Comparison of ENCODE assay signal across 8 cellular contexts in the genomic region with DNA sequence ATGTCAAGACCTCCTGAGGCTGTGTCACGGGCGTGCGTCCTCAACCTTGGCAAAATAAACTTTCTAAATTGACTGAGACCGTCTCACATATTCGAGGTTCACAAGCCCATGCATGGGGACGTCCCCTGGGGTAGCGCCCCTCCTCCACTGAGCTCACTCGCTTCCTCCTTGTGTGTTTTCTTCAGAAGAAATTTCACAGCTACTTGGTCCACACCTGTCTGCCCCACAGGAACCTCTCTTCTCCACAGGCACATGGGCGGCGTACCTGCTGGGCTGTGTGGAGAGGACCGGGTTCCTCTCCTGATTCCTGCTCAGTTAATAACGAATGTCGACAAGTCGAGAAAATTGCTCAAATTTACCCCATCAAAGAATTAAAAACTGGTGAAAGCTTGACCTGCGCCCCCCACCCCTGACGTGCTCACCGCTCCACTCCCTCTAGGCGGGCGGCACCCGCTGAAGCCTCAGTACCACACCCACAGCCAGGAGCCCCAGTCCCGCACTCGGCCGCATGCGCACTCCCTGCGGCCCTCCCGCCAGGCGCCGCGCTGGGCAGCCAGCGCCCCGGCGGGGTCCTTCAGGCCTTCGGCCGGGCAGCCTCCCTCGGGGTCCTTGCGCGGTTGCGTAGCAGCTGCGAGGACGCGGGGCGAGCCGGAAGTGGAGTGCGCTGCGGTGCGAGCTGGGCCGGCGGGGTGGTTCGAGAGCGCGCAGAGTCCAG. TPM values are rescaled to one million over a fixed set of nuclear protein-coding genes. Genes with fewer than 3 reads are reported as not detected.
DNase-seq lines count a peak whose midpoint lies in the region; ATAC-seq and TF ChIP-seq lines count a peak whose summit lies in the region.
"Not testable (repeated sequence)": the region's sequence is repeated elsewhere in the genome, so short reads cannot be mapped to it uniquely, and the experiment has no call there.

A gene (plus strand): TSS at position 651 of the 715 bp plus-strand sequence. CDS start 1,341 bp downstream, outside the sequence.

- H3K27ac Mint-ChIP-seq in activated T-helper 1 cell treated with anti-CD3 and anti-CD28 coated beads, Interleukin-12 subunit alpha, Interleukin-12 subunit beta, Interleukin-2, Interleukin-4 antibody, amounts not matched to agents 30 ng/mL and 10 ng/mL and 1 ng/mL, durations not matched to agents 14 hours and 24 hours and 36 hours = peak within 1 kb of the TSS; percentile 86

- H3K27me3 Mint-ChIP-seq in activated T-helper 1 cell treated with anti-CD3 and anti-CD28 coated beads, Interleukin-12 subunit alpha, Interleukin-12 subunit beta, Interleukin-2, Interleukin-4 antibody, amounts not matched to agents 30 ng/mL and 10 ng/mL and 1 ng/mL, durations not matched to agents 14 hours and 24 hours and 36 hours (ENCODE audit: insufficient read depth) = not testable (repeated sequence)

- TF ChIP-seq CTCF in AG04449 (IDR thresholded peaks at IDR 0.05; ENCODE audit: insufficient read depth, low read length, missing control alignments) = not testable (repeated sequence)
- TF ChIP-seq CTCF in Peyer's patch (IDR thresholded peaks at IDR 0.05) = peak in 2 of 6 experiments; percentile 9 to 17

- H3K4me1 ChIP-seq in Peyer's patch = not testable (repeated sequence)

- not testable (repeated sequence) for H3K9me3 Mint-ChIP-seq in activated T-helper 1 cell treated with anti-CD3 and anti-CD28 coated beads, Interleukin-12 subunit alpha, Interleukin-12 subunit beta, Interleukin-2, Interleukin-4 antibody, amounts not matched to agents 30 ng/mL and 10 ng/mL and 1 ng/mL, durations not matched to agents 14 hours and 24 hours and 36 hours

- not testable (repeated sequence) for H3K36me3 Mint-ChIP-seq in activated T-helper 1 cell treated with anti-CD3 and anti-CD28 coated beads, Interleukin-12 subunit alpha, Interleukin-12 subunit beta, Interleukin-2, Interleukin-4 antibody, amounts not matched to agents 30 ng/mL and 10 ng/mL and 1 ng/mL, durations not matched to agents 14 hours and 24 hours and 36 hours (ENCODE audit: low read depth)

- H3K9me3 ChIP-seq in Peyer's patch = not testable (repeated sequence)

- not testable (repeated sequence) for H3K4me1 Mint-ChIP-seq in activated T-helper 1 cell treated with anti-CD3 and anti-CD28 coated beads, Interleukin-12 subunit alpha, Interleukin-12 subunit beta, Interleukin-2, Interleukin-4 antibody, amounts not matched to agents 30 ng/mL and 10 ng/mL and 1 ng/mL, durations not matched to agents 14 hours and 24 hours and 36 hours (ENCODE audit: low read depth)

- not testable (repeated sequence) for H3K27me3 ChIP-seq in Peyer's patch

- POLR2A ChIA-PET in AG04449 (lab: Yijun Ruan, JAX) = not testable (repeated sequence)

- H3K27ac ChIP-seq in Peyer's patch = peak within 1 kb of the TSS; percentile 25 to 70 (median 40)

- H3K36me3 ChIP-seq in Peyer's patch = not testable (repeated sequence)

- not testable (repeated sequence) for TF ChIP-seq POLR2A in Peyer's patch (IDR thresholded peaks at IDR 0.05)

- CTCF ChIA-PET in AG04449 (lab: Yijun Ruan, JAX) = not testable (repeated sequence)

- intact Hi-C loops in activated T-helper 1 cell treated with anti-CD3 and anti-CD28 coated beads, Interleukin-12 subunit alpha, Interleukin-12 subunit beta, Interleukin-2, Interleukin-4 antibody, amounts not matched to agents 30 ng/mL and 10 ng/mL and 1 ng/mL, durations not matched to agents 14 hours and 24 hours and 36 hours (cut with micrococcal nuclease) = not testable (repeated sequence)

- H3K4me3 ChIP-seq in AG04449 (ENCODE audit: low read depth, low read length) (peak within 1 kb of the TSS; percentile 59), Peyer's patch (peak within 1 kb of the TSS; percentile 33 to 57 (median 46))

- peak within 1 kb of the TSS; percentile 92 for H3K4me3 Mint-ChIP-seq in activated T-helper 1 cell treated with anti-CD3 and anti-CD28 coated beads, Interleukin-12 subunit alpha, Interleukin-12 subunit beta, Interleukin-2, Interleukin-4 antibody, amounts not matched to agents 30 ng/mL and 10 ng/mL and 1 ng/mL, durations not matched to agents 14 hours and 24 hours and 36 hours

- ATAC-seq in GM19023 (IDR thresholded peaks at IDR 0.05; ENCODE audit: unreplicated experiment) = peak; percentile 97
- peak; percentile 96 for ATAC-seq in HG03045 (IDR thresholded peaks at IDR 0.05; ENCODE audit: unreplicated experiment)
- ATAC-seq in esophagus mucosa = peak; percentile 99

- peak; percentile 5 for DNase-seq in AG04449 (ENCODE audit: low read depth, low spot score)
- peak; percentile 69 to 93 (median 89) for DNase-seq in Peyer's patch
- DNase-seq in activated T-helper 1 cell treated with anti-CD3 and anti-CD28 coated beads, Interleukin-12 subunit alpha, Interleukin-12 subunit beta, Interleukin-2, Interleukin-4 antibody, amounts not matched to agents 30 ng/mL and 10 ng/mL and 1 ng/mL, durations not matched to agents 14 hours and 24 hours and 36 hours (ENCODE audit: low spot score) = peak; percentile 88
- peak; percentile 94 for DNase-seq in mesenteric fat pad (ENCODE audit: low spot score)
- peak; percentile 86 to 87 for DNase-seq in stimulated activated CD4-positive, alpha-beta T cell treated with anti-CD3 and anti-CD28 coated beads, Interleukin-2, amount 100 ng/mL, for 24 hours

RNA-seq across cellular contexts. Expression of the gene that starts here (rescaled TPM):
- 10 to 100 TPM in 3 of 4 donors, 1 to 10 TPM in 1; 6.7 to 26.5 (median 14.3) TPM for total RNA-seq in Peyer's patch
- total RNA-seq in activated T-helper 1 cell treated with anti-CD3 and anti-CD28 coated beads, Interleukin-12 subunit alpha, Interleukin-12 subunit beta, Interleukin-2, Interleukin-4 antibody, amounts not matched to agents 30 ng/mL and 10 ng/mL and 1 ng/mL, durations not matched to agents 14 hours and 24 hours and 36 hours = 24.0 and 24.6 TPM in 2 replicates
- total RNA-seq in esophagus mucosa = 5.3 TPM
- 11.4 TPM for total RNA-seq in mesenteric fat pad

Comparison
In these comparisons a context has a peak if more than half of its experiments do, and no peak if none do; other contexts are left out.
1. Peak in every context shown above with its lines: DNase-seq, ATAC-seq, H3K4me3 ChIP-seq and H3K27ac ChIP-seq.
2. DNase-seq: peak in every context shown above with its lines; median percentile 94 in mesenteric fat pad; 89 in Peyer's patch; 88 in activated T-helper 1 cell treated with anti-CD3 and anti-CD28 coated beads, Interleukin-12 subunit alpha, Interleukin-12 subunit beta, Interleukin-2, Interleukin-4 antibody, amounts not matched to agents 30 ng/mL and 10 ng/mL and 1 ng/mL, durations not matched to agents 14 hours and 24 hours and 36 hours; 86 in stimulated activated CD4-positive, alpha-beta T cell treated with anti-CD3 and anti-CD28 coated beads, Interleukin-2, amount 100 ng/mL, for 24 hours; 5 in AG04449.